Comparison of ENCODE assay signal across 24 cellular contexts in the genomic region with DNA sequence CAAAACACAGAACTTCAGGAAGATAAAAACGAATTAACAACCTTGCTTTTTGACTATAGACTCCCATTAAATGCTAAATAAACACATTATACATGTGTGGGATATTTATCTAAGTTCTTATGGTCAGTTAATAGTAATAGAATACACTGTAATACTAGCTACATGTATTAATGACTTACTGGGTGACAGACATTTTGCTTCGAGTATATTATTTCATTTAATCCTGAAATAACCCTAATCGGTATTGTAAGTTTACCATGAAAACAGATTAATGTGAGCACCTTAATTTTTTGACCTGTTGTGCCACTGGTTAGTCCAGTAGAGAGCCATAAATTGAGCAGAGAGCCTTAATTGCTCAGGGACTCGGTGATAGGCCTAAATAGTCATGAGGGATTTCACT.
"Had no signal": no experiment of that assay in that cellular context is flagged by ENCODE, and none has a peak within 500 bp of the region (broad histone marks: within the 10 kb centered on the region; RNA-seq: fewer than 3 reads in every experiment).

No MANE protein-coding gene starts in this region.

- H3K4me3 Mint-ChIP-seq: activated CD4-positive, alpha-beta memory T cell treated with anti-CD3 and anti-CD28 coated beads for 36 hours; activated CD4-positive, alpha-beta T cell treated with anti-CD3 and anti-CD28 coated beads, Interleukin-2, amount 10 ng/mL, durations not matched to agents 24 days and 14 days; activated T-helper 1 cell treated with anti-CD3 and anti-CD28 coated beads, Interleukin-12 subunit alpha, Interleukin-12 subunit beta, Interleukin-2, Interleukin-4 antibody, amounts not matched to agents 30 ng/mL and 10 ng/mL and 1 ng/mL, durations not matched to agents 14 hours and 24 hours and 36 hours; natural killer cell treated with Interleukin-12 subunit alpha and Interleukin-12 subunit beta and Interleukin-15 and Interleukin-18, amount 100 ng/mL, for 72 hours; stimulated activated naive CD8-positive, alpha-beta T cell treated with anti-CD3 and anti-CD28 coated beads, Interleukin-15, Interleukin-2, amounts not matched to agents 100 ng/mL and 50 ng/mL, for 24 hours; T-helper 17 cell had no signal

- H3K9me3 Mint-ChIP-seq: activated CD4-positive, alpha-beta T cell treated with anti-CD3 and anti-CD28 coated beads, Interleukin-2, amount 10 ng/mL, durations not matched to agents 24 days and 14 days had no signal

- H3K9me3 ChIP-seq: left ventricle myocardium inferior, mucosa of descending colon, neutrophil, right lobe of liver, thyroid gland, upper lobe of right lung had no signal

- H3K4me1 ChIP-seq: upper lobe of right lung had no signal

- ATAC-seq: mucosa of descending colon; natural killer cell treated with Interleukin-12 subunit alpha and Interleukin-12 subunit beta and Interleukin-15 and Interleukin-18, amount 100 ng/mL, for 72 hours; T-helper 17 cell; upper lobe of right lung had no signal

- H3K27ac Mint-ChIP-seq: activated CD4-positive, alpha-beta memory T cell treated with anti-CD3 and anti-CD28 coated beads for 36 hours; activated CD4-positive, alpha-beta T cell treated with anti-CD3 and anti-CD28 coated beads, Interleukin-2, amount 10 ng/mL, durations not matched to agents 24 days and 14 days; activated T-helper 1 cell treated with anti-CD3 and anti-CD28 coated beads, Interleukin-12 subunit alpha, Interleukin-12 subunit beta, Interleukin-2, Interleukin-4 antibody, amounts not matched to agents 30 ng/mL and 10 ng/mL and 1 ng/mL, durations not matched to agents 14 hours and 24 hours and 36 hours; natural killer cell treated with Interleukin-12 subunit alpha and Interleukin-12 subunit beta and Interleukin-15 and Interleukin-18, amount 100 ng/mL, for 72 hours; progenitor cell of endocrine pancreas; stimulated activated naive CD8-positive, alpha-beta T cell treated with anti-CD3 and anti-CD28 coated beads, Interleukin-15, Interleukin-2, amounts not matched to agents 100 ng/mL and 50 ng/mL, for 24 hours; T-helper 17 cell had no signal

- H3K27ac ChIP-seq: neutrophil, right lobe of liver, thyroid gland, upper lobe of right lung, WERI-Rb-1 had no signal

- H3K36me3 Mint-ChIP-seq: activated CD4-positive, alpha-beta memory T cell treated with anti-CD3 and anti-CD28 coated beads for 36 hours; natural killer cell treated with Interleukin-12 subunit alpha and Interleukin-12 subunit beta and Interleukin-15 and Interleukin-18, amount 100 ng/mL, for 72 hours had no signal

- H3K27me3 ChIP-seq: neutrophil, right lobe of liver, thyroid gland, upper lobe of right lung had no signal

- H3K4me1 Mint-ChIP-seq: activated CD4-positive, alpha-beta T cell treated with anti-CD3 and anti-CD28 coated beads, Interleukin-2, amount 10 ng/mL, durations not matched to agents 24 days and 14 days; T-helper 17 cell had no signal

- H3K27me3 Mint-ChIP-seq: activated CD4-positive, alpha-beta memory T cell treated with anti-CD3 and anti-CD28 coated beads for 36 hours; activated CD4-positive, alpha-beta T cell treated with anti-CD3 and anti-CD28 coated beads, Interleukin-2, amount 10 ng/mL, durations not matched to agents 24 days and 14 days; natural killer cell treated with Interleukin-12 subunit alpha and Interleukin-12 subunit beta and Interleukin-15 and Interleukin-18, amount 100 ng/mL, for 72 hours; progenitor cell of endocrine pancreas; stimulated activated naive CD8-positive, alpha-beta T cell treated with anti-CD3 and anti-CD28 coated beads, Interleukin-15, Interleukin-2, amounts not matched to agents 100 ng/mL and 50 ng/mL, for 24 hours; T-helper 17 cell had no signal

- DNase-seq: activated CD4-positive, alpha-beta memory T cell treated with anti-CD3 and anti-CD28 coated beads for 36 hours; activated CD4-positive, alpha-beta T cell treated with anti-CD3 and anti-CD28 coated beads, Interleukin-2, amount 10 ng/mL, durations not matched to agents 24 days and 14 days; activated CD4-positive, CD25-positive, alpha-beta regulatory T cell treated with anti-CD3 and anti-CD28 coated beads, Interleukin-2, amount 50 U/mL, for 72 hours; activated CD8-positive, alpha-beta memory T cell treated with anti-CD3 and anti-CD28 coated beads, Interleukin-2, amount 50 U/mL, for 4 hours; activated gamma-delta T cell treated with Interleukin-2 at 50 U/mL for 16 hours; activated naive CD4-positive, alpha-beta T cell treated with anti-CD3 and anti-CD28 coated beads, Interleukin-2, amount 50 U/mL, for 16 hours; activated T-cell treated with anti-CD3 and anti-CD28 coated beads, Interleukin-2, amount 50 U/mL, for 1 hour; amniotic stem cell; effector CD8-positive, alpha-beta T cell; left ventricle myocardium inferior; mucosa of descending colon; right lobe of liver; stimulated activated CD4-positive, alpha-beta T cell treated with anti-CD3 and anti-CD28 coated beads, Interleukin-2, amount 100 ng/mL, for 48 hours; T-helper 17 cell; T1000; thyroid gland; upper lobe of right lung; WERI-Rb-1 had no signal

- H3K36me3 ChIP-seq: left ventricle myocardium inferior, neutrophil, right lobe of liver, thyroid gland, upper lobe of right lung, WERI-Rb-1 had no signal

- H3K4me3 ChIP-seq: left ventricle myocardium inferior, lung, mucosa of descending colon, right lobe of liver, thyroid gland, upper lobe of right lung had no signal
